11 cellular contexts compared by ENCODE assay signal in genomic region chr18:58313491-58314032, GRCh38.
DNase-seq lines count a peak whose midpoint lies in the region; ATAC-seq and TF ChIP-seq lines count a peak whose summit lies in the region.
"Had no signal": no experiment of that assay in that cellular context is flagged by ENCODE, and none has a peak within 500 bp of the region (broad histone marks: within the 10 kb centered on the region; RNA-seq: fewer than 3 reads in every experiment).

No MANE protein-coding gene starts in this region.

- peaks cover 25% of the 10 kb centered on the region for H3K4me1 ChIP-seq in colonic mucosa
- peaks cover 17% of the 10 kb centered on the region for H3K4me1 ChIP-seq in osteoblast (ENCODE audit: insufficient read depth, low read length)

- no peak overlapping the region for H2AFZ ChIP-seq in osteoblast (ENCODE audit: low read length)

- H3K79me2 ChIP-seq in osteoblast (ENCODE audit: insufficient read depth, low read length), result peaks cover 14% of the 10 kb centered on the region

- H3K4me3 ChIP-seq in colonic mucosa (no peak overlapping the region), osteoblast (ENCODE audit: insufficient read depth, low read length) (no peak overlapping the region)

- H4K20me1 ChIP-seq in osteoblast (ENCODE audit: insufficient read depth, low read length), result peaks cover 2% of the 10 kb centered on the region

- no peaks in the 10 kb centered on the region for H3K36me3 ChIP-seq in colonic mucosa
- no peaks in the 10 kb centered on the region for H3K36me3 ChIP-seq in osteoblast (ENCODE audit: insufficient read depth, low read length)

- DNase-seq in DMS79 (lab: John Stamatoyannopoulos, UW), result peak; percentile 59
- DNase-seq in NCI-H2196 treated with DMSO at 0.1 percent for 48 hours (lab: John Stamatoyannopoulos, UW; ENCODE audit: unreplicated experiment), result peak; percentile 43
- peak; percentile 78 for DNase-seq in colonic mucosa
- DNase-seq in osteoblast (ENCODE audit: insufficient read length, low spot score, missing footprints), result peak; percentile 79
- DNase-seq in middle frontal gyrus (ENCODE audit: extremely low spot score, low spot score), result no peak
- no peak for DNase-seq in stimulated activated naive CD4-positive, alpha-beta T cell (lab: John Stamatoyannopoulos, UW)
- DNase-seq: activated naive CD4-positive, alpha-beta T cell treated with Interleukin-2 at 50 U/mL for 16 hours; kidney had no signal

- no peak for ATAC-seq in HG02763 (IDR thresholded peaks at IDR 0.05; ENCODE audit: unreplicated experiment)
- ATAC-seq in HG03439 (IDR thresholded peaks at IDR 0.05; ENCODE audit: unreplicated experiment), result no peak

- TF ChIP-seq CTCF in colonic mucosa (IDR thresholded peaks at IDR 0.05), result no peak
- TF ChIP-seq CTCF in osteoblast (IDR thresholded peaks at IDR 0.05; ENCODE audit: extremely low read depth, low read depth, low read length), result no peak

- H3K9me3 ChIP-seq in colonic mucosa (no peaks in the 10 kb centered on the region), osteoblast (ENCODE audit: low read depth, low read length) (no peaks in the 10 kb centered on the region)

- H3K27me3 ChIP-seq in colonic mucosa (no peaks in the 10 kb centered on the region), osteoblast (ENCODE audit: insufficient read depth, low read length) (no peaks in the 10 kb centered on the region)

- intact Hi-C loops in colonic mucosa (cut with DNase I), result no loop called here

- no peak overlapping the region for H3K9ac ChIP-seq in colonic mucosa (ENCODE audit: low read depth in 2 of 2, low read length in 2 of 2)

- H3K27ac ChIP-seq in colonic mucosa (peak overlapping the region; percentile 2), osteoblast (ENCODE audit: low read depth, low read length) (peak overlapping the region; percentile 67)
- H3K27ac ChIP-seq: HL-60 had no signal

- H3K4me2 ChIP-seq in osteoblast (ENCODE audit: insufficient read depth, low read length), result peak overlapping the region; percentile 54

Comparison
In these comparisons a context has a peak if more than half of its experiments do, and no peak if none do; other contexts are left out.
1. DNase-seq: peak in DMS79 (single experiment), NCI-H2196 treated with DMSO at 0.1 percent for 48 hours (single experiment), colonic mucosa (single experiment) and osteoblast (single experiment); none in middle frontal gyrus (single experiment) and stimulated activated naive CD4-positive, alpha-beta T cell (0 of 6).